14 cellular contexts compared by ENCODE assay signal in the genomic region with DNA sequence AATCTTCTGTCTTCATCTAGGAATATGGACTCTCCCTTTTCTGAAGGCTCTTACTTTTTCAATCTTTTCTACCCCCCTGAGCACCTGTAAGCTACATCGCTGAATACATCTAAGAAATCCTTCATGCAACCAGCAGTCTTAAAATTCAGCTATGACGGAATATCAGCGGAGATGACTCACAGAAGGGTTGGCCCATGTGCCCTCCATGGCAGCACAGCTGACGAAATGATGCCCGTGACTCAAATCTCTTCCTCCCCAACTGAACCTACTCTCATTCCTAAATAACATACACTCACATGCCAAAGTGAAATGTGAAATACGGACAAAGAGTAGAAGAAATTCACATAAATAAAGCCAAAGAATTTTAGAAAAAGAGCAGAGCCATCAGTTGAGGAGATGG. TPM values are rescaled to one million over a fixed set of nuclear protein-coding genes. Genes with fewer than 3 reads are reported as not detected.
DNase-seq lines count a peak whose midpoint lies in the region; ATAC-seq and TF ChIP-seq lines count a peak whose summit lies in the region.
"Had no signal": no experiment of that assay in that cellular context is flagged by ENCODE, and none has a peak within 500 bp of the region (broad histone marks: within the 10 kb centered on the region; RNA-seq: fewer than 3 reads in every experiment).

No MANE protein-coding gene starts in this region.

- H3K27ac Mint-ChIP-seq in CD14-positive monocyte: peak overlapping the region; percentile 30 to 86 (median 68)
- peak overlapping the region; percentile 67 for H3K27ac Mint-ChIP-seq in activated naive CD8-positive, alpha-beta T cell treated with anti-CD3 and anti-CD28 coated beads, Interleukin-2, amount 50 U/mL, for 24 hours

- no peaks in the 10 kb centered on the region for H3K27me3 Mint-ChIP-seq in CD14-positive monocyte (ENCODE audit: low read depth in 3 of 3)
- H3K27me3 Mint-ChIP-seq in activated naive CD8-positive, alpha-beta T cell treated with anti-CD3 and anti-CD28 coated beads, Interleukin-2, amount 50 U/mL, for 24 hours: no peaks in the 10 kb centered on the region
- H3K27me3 Mint-ChIP-seq: brain had no signal

- peaks cover 51 to 64% of the 10 kb centered on the region in 2 donors for H3K36me3 Mint-ChIP-seq in CD14-positive monocyte
- peaks cover 49% of the 10 kb centered on the region for H3K36me3 Mint-ChIP-seq in activated naive CD8-positive, alpha-beta T cell treated with anti-CD3 and anti-CD28 coated beads, Interleukin-2, amount 50 U/mL, for 24 hours (ENCODE audit: low read depth)

- H3K9me3 Mint-ChIP-seq in CD14-positive monocyte: no peaks in the 10 kb centered on the region
- no peaks in the 10 kb centered on the region for H3K9me3 Mint-ChIP-seq in activated naive CD8-positive, alpha-beta T cell treated with anti-CD3 and anti-CD28 coated beads, Interleukin-2, amount 50 U/mL, for 24 hours
- H3K9me3 Mint-ChIP-seq: brain had no signal

- H3K4me1 Mint-ChIP-seq in CD14-positive monocyte: peaks cover 27% of the 10 kb centered on the region
- H3K4me1 Mint-ChIP-seq in activated naive CD8-positive, alpha-beta T cell treated with anti-CD3 and anti-CD28 coated beads, Interleukin-2, amount 50 U/mL, for 24 hours: peaks cover 2% of the 10 kb centered on the region

- no peak overlapping the region for H3K4me3 Mint-ChIP-seq in CD14-positive monocyte
- H3K4me3 Mint-ChIP-seq in activated naive CD8-positive, alpha-beta T cell treated with anti-CD3 and anti-CD28 coated beads, Interleukin-2, amount 50 U/mL, for 24 hours: no peak overlapping the region
- H3K4me3 Mint-ChIP-seq: brain had no signal

- peak; percentile 73 for DNase-seq in CD14-positive monocyte (ENCODE audit: low spot score)
- DNase-seq in HT1080 (ENCODE audit: low read depth): peak; percentile 87
- DNase-seq in activated naive CD8-positive, alpha-beta T cell treated with anti-CD3 and anti-CD28 coated beads, Interleukin-2, amount 50 U/mL, for 24 hours: no peak
- DNase-seq in head of caudate nucleus: peak in 30 of 42 donors; percentile 20 to 82 (median 52)
- DNase-seq in inferior parietal cortex (ENCODE audit: extremely low spot score): no peak
- no peak for DNase-seq in NCI-H1092 treated with DMSO at 0.1 percent for 48 hours (lab: John Stamatoyannopoulos, UW)
- no peak for DNase-seq in activated effector memory CD4-positive, alpha-beta T cell treated with Interleukin-2 at 50 U/mL for 16 hours
- no peak for DNase-seq in putamen (ENCODE audit: low spot score)
- DNase-seq: NCI-H1048; NCI-H446 treated with DMSO at 0.1 percent for 48 hours; stimulated activated CD4-positive, alpha-beta T cell treated with anti-CD3 and anti-CD28 coated beads, Interleukin-4, amount 100 ng/mL, for 1 hour; stimulated activated naive CD4-positive, alpha-beta T cell had no signal

- intact Hi-C loops in CD14-positive monocyte (cut with micrococcal nuclease): loop anchor here in 1 of 2 donors (5.0 kb wide), 1 partner anchor 38 kb away; no protein-coding TSS in a partner anchor
- intact Hi-C loops in head of caudate nucleus (cut with DNase I): no loop called here

- TF ChIP-seq CTCF in CD14-positive monocyte (IDR thresholded peaks at IDR 0.05): no peak

- ATAC-seq in activated naive CD8-positive, alpha-beta T cell treated with anti-CD3 and anti-CD28 coated beads, Interleukin-2, amount 50 U/mL, for 24 hours: no peak
- ATAC-seq: Panc1 had no signal

RNA-seq across cellular contexts. Expression of a gene that starts 30.3 kb away (rescaled TPM):
- 1 to 10 TPM; 1.1 to 1.7 TPM for polyA plus RNA-seq in CD14-positive monocyte
- total RNA-seq in HT1080 (2014; rRNA removed; shearing (Covaris generic)): 31.6 and 35.7 TPM in 2 replicates
- polyA plus RNA-seq in HT1080 (2015; cell fraction: cytosol; rRNA removed): 46.3 and 48.6 TPM in 2 replicates
- 77.7 and 91.9 TPM in 2 replicates for polyA plus RNA-seq in HT1080 (2015; cell fraction: nucleus; rRNA removed)

Comparison
In these comparisons a context has a peak if more than half of its experiments do, and no peak if none do; other contexts are left out.
1. DNase-seq: peak in CD14-positive monocyte (single experiment), HT1080 (single experiment) and head of caudate nucleus (30 of 42); none in activated naive CD8-positive, alpha-beta T cell treated with anti-CD3 and anti-CD28 coated beads, Interleukin-2, amount 50 U/mL, for 24 hours (single experiment), inferior parietal cortex (single experiment), NCI-H1092 treated with DMSO at 0.1 percent for 48 hours (single experiment), activated effector memory CD4-positive, alpha-beta T cell treated with Interleukin-2 at 50 U/mL for 16 hours (single experiment) and putamen (single experiment).